ENCODE assay signal across 1 cellular context in genomic region chr4:145481164-145481941, GRCh38.
TF ChIP-seq lines count a peak whose summit lies in the region.

Gene SMAD1, plus strand, starts transcription at chr4:145481853. Its CDS starts 32,761 bp downstream, at chr4:145514614.

TF ChIP-seq in H1, 55 proteins besides CTCF, POLR2A, EP300 and RAD21 (continued from another document):
- TF ChIP-seq, protein P1, sequence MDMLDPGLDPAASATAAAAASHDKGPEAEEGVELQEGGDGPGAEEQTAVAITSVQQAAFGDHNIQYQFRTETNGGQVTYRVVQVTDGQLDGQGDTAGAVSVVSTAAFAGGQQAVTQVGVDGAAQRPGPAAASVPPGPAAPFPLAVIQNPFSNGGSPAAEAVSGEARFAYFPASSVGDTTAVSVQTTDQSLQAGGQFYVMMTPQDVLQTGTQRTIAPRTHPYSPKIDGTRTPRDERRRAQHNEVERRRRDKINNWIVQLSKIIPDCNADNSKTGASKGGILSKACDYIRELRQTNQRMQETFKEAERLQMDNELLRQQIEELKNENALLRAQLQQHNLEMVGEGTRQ (IDR thresholded peaks at IDR 0.05; ENCODE audit: low read length), result no peak
- TF ChIP-seq TEAD4 (IDR thresholded peaks at IDR 0.05; ENCODE audit: low read depth, low read length) (no peak), HDAC2 (IDR thresholded peaks at IDR 0.05; ENCODE audit: borderline replicate concordance in 1 of 2, low read depth in 2 of 2, low read length in 2 of 2) (no peak), KDM1A (IDR thresholded peaks at IDR 0.05; ENCODE audit: borderline replicate concordance, low read length) (no peak), YY1 (IDR thresholded peaks at IDR 0.05; ENCODE audit: low read depth, low read length) (no peak), SAP30 (IDR thresholded peaks at IDR 0.05; ENCODE audit: insufficient read depth, insufficient replicate concordance, low read length) (no peak), RBBP5 (IDR thresholded peaks at IDR 0.05; ENCODE audit: borderline replicate concordance, low read depth, low read length) (no peak), NRF1 (IDR thresholded peaks at IDR 0.05; ENCODE audit: low read depth, low read length) (no peak), ZNF274 (IDR thresholded peaks at IDR 0.05; ENCODE audit: borderline replicate concordance, extremely low read depth, low read length) (no peak), CREB1 (IDR thresholded peaks at IDR 0.05) (no peak), SIX5 (IDR thresholded peaks at IDR 0.05; ENCODE audit: low read depth, low read length) (no peak), RNF2 (IDR thresholded peaks at IDR 0.05; ENCODE audit: borderline replicate concordance, low read depth, low read length, missing control alignments, poor library complexity, severe bottlenecking) (no peak), RFX5 (IDR thresholded peaks at IDR 0.05; ENCODE audit: borderline replicate concordance, low read depth, low read length) (no peak), SP4 (IDR thresholded peaks at IDR 0.05; ENCODE audit: low read length) (no peak), ASH2L (IDR thresholded peaks at IDR 0.05; ENCODE audit: low read length) (peak; percentile 39), SIRT6 (IDR thresholded peaks at IDR 0.05; ENCODE audit: low read length) (no peak), TAF1 (IDR thresholded peaks at IDR 0.05; ENCODE audit: low read depth, low read length) (peak; percentile 72), PHF8 (conservative IDR thresholded peaks at IDR 0.05; ENCODE audit: low read depth, low read length) (no peak), TBP (IDR thresholded peaks at IDR 0.05; ENCODE audit: low read depth, low read length) (peak; percentile 62), POU5F1 (IDR thresholded peaks at IDR 0.05; ENCODE audit: low read depth, low read length) (no peak), SUZ12 (IDR thresholded peaks at IDR 0.05; ENCODE audit: low read length) (peak; percentile 39; the same call in 1 of the 2 replicates), SP1 (IDR thresholded peaks at IDR 0.05; ENCODE audit: low read depth, low read length) (no peak), SRF (IDR thresholded peaks at IDR 0.05; ENCODE audit: low read depth, low read length) (no peak), EGR1 (IDR thresholded peaks at IDR 0.05; ENCODE audit: borderline replicate concordance, low read depth, low read length) (no peak), KDM4A (IDR thresholded peaks at IDR 0.05; ENCODE audit: low read depth, low read length, severe bottlenecking) (no peak), JUND (IDR thresholded peaks at IDR 0.05; ENCODE audit: low read length) (no peak), TAF7 (optimal IDR thresholded peaks at IDR 0.05; ENCODE audit: borderline replicate concordance, low read depth, low read length) (peak; percentile 53), KDM5A (IDR thresholded peaks at IDR 0.05; ENCODE audit: low read length) (no peak), SIN3A (conservative IDR thresholded peaks at IDR 0.05 in 1 of 2, IDR thresholded peaks at IDR 0.05 in 1 of 2; ENCODE audit: low read depth in 1 of 2, low read length in 2 of 2) (0 out of 4 replicates have a peak, but pooled peaks of 1 of the 2 experiments have one; percentile 35), GTF2F1 (IDR thresholded peaks at IDR 0.05; ENCODE audit: borderline replicate concordance, low read depth, low read length) (no peak), CBX5 (IDR thresholded peaks at IDR 0.05; ENCODE audit: low read depth, low read length) (no peak), CTBP2 (IDR thresholded peaks at IDR 0.05; ENCODE audit: borderline replicate concordance, insufficient read depth, insufficient read length, low read length) (no peak), POLR2AphosphoS5 (IDR thresholded peaks at IDR 0.05; ENCODE audit: low read depth, low read length) (peak; percentile 22; the same call in 1 of the 2 replicates), TCF12 (IDR thresholded peaks at IDR 0.05; ENCODE audit: low read depth, low read length) (no peak), GABPA (IDR thresholded peaks at IDR 0.05; ENCODE audit: borderline replicate concordance, insufficient read depth, low read length) (no peak), CBX8 (IDR thresholded peaks at IDR 0.05; ENCODE audit: borderline replicate concordance, low read depth, low read length) (no peak), MAX (IDR thresholded peaks at IDR 0.05) (peak; percentile 37), FOSL1 (IDR thresholded peaks at IDR 0.05; ENCODE audit: insufficient read depth, low read depth, low read length) (no peak)
- TF ChIP-seq, protein P2, sequence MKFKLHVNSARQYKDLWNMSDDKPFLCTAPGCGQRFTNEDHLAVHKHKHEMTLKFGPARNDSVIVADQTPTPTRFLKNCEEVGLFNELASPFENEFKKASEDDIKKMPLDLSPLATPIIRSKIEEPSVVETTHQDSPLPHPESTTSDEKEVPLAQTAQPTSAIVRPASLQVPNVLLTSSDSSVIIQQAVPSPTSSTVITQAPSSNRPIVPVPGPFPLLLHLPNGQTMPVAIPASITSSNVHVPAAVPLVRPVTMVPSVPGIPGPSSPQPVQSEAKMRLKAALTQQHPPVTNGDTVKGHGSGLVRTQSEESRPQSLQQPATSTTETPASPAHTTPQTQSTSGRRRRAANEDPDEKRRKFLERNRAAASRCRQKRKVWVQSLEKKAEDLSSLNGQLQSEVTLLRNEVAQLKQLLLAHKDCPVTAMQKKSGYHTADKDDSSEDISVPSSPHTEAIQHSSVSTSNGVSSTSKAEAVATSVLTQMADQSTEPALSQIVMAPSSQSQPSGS (IDR thresholded peaks at IDR 0.05; ENCODE audit: low read length), result no peak
- TF ChIP-seq, protein P3, sequence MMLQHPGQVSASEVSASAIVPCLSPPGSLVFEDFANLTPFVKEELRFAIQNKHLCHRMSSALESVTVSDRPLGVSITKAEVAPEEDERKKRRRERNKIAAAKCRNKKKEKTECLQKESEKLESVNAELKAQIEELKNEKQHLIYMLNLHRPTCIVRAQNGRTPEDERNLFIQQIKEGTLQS (IDR thresholded peaks at IDR 0.05; ENCODE audit: insufficient read depth, low read depth, low read length), result no peak
- TF ChIP-seq, protein P4, sequence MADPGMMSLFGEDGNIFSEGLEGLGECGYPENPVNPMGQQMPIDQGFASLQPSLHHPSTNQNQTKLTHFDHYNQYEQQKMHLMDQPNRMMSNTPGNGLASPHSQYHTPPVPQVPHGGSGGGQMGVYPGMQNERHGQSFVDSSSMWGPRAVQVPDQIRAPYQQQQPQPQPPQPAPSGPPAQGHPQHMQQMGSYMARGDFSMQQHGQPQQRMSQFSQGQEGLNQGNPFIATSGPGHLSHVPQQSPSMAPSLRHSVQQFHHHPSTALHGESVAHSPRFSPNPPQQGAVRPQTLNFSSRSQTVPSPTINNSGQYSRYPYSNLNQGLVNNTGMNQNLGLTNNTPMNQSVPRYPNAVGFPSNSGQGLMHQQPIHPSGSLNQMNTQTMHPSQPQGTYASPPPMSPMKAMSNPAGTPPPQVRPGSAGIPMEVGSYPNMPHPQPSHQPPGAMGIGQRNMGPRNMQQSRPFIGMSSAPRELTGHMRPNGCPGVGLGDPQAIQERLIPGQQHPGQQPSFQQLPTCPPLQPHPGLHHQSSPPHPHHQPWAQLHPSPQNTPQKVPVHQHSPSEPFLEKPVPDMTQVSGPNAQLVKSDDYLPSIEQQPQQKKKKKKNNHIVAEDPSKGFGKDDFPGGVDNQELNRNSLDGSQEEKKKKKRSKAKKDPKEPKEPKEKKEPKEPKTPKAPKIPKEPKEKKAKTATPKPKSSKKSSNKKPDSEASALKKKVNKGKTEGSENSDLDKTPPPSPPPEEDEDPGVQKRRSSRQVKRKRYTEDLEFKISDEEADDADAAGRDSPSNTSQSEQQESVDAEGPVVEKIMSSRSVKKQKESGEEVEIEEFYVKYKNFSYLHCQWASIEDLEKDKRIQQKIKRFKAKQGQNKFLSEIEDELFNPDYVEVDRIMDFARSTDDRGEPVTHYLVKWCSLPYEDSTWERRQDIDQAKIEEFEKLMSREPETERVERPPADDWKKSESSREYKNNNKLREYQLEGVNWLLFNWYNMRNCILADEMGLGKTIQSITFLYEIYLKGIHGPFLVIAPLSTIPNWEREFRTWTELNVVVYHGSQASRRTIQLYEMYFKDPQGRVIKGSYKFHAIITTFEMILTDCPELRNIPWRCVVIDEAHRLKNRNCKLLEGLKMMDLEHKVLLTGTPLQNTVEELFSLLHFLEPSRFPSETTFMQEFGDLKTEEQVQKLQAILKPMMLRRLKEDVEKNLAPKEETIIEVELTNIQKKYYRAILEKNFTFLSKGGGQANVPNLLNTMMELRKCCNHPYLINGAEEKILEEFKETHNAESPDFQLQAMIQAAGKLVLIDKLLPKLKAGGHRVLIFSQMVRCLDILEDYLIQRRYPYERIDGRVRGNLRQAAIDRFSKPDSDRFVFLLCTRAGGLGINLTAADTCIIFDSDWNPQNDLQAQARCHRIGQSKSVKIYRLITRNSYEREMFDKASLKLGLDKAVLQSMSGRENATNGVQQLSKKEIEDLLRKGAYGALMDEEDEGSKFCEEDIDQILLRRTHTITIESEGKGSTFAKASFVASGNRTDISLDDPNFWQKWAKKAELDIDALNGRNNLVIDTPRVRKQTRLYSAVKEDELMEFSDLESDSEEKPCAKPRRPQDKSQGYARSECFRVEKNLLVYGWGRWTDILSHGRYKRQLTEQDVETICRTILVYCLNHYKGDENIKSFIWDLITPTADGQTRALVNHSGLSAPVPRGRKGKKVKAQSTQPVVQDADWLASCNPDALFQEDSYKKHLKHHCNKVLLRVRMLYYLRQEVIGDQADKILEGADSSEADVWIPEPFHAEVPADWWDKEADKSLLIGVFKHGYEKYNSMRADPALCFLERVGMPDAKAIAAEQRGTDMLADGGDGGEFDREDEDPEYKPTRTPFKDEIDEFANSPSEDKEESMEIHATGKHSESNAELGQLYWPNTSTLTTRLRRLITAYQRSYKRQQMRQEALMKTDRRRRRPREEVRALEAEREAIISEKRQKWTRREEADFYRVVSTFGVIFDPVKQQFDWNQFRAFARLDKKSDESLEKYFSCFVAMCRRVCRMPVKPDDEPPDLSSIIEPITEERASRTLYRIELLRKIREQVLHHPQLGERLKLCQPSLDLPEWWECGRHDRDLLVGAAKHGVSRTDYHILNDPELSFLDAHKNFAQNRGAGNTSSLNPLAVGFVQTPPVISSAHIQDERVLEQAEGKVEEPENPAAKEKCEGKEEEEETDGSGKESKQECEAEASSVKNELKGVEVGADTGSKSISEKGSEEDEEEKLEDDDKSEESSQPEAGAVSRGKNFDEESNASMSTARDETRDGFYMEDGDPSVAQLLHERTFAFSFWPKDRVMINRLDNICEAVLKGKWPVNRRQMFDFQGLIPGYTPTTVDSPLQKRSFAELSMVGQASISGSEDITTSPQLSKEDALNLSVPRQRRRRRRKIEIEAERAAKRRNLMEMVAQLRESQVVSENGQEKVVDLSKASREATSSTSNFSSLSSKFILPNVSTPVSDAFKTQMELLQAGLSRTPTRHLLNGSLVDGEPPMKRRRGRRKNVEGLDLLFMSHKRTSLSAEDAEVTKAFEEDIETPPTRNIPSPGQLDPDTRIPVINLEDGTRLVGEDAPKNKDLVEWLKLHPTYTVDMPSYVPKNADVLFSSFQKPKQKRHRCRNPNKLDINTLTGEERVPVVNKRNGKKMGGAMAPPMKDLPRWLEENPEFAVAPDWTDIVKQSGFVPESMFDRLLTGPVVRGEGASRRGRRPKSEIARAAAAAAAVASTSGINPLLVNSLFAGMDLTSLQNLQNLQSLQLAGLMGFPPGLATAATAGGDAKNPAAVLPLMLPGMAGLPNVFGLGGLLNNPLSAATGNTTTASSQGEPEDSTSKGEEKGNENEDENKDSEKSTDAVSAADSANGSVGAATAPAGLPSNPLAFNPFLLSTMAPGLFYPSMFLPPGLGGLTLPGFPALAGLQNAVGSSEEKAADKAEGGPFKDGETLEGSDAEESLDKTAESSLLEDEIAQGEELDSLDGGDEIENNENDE (IDR thresholded peaks at IDR 0.05; ENCODE audit: insufficient replicate concordance, low read length), result no peak
- TF ChIP-seq, protein P5, sequence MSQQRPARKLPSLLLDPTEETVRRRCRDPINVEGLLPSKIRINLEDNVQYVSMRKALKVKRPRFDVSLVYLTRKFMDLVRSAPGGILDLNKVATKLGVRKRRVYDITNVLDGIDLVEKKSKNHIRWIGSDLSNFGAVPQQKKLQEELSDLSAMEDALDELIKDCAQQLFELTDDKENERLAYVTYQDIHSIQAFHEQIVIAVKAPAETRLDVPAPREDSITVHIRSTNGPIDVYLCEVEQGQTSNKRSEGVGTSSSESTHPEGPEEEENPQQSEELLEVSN (IDR thresholded peaks at IDR 0.05), result no peak
